14 cellular contexts compared by ENCODE assay signal in genomic region chr14:68409355-68409754, GRCh38.
DNase-seq lines count a peak whose midpoint lies in the region; ATAC-seq, FAIRE-seq and TF ChIP-seq lines count a peak whose summit lies in the region.
"Had no signal": no experiment of that assay in that cellular context is flagged by ENCODE, and none has a peak within 500 bp of the region (broad histone marks: within the 10 kb centered on the region; RNA-seq: fewer than 3 reads in every experiment).

No MANE protein-coding gene starts in this region.

- DNase-seq in GM12891 (ENCODE audit: insufficient read length, low spot score) (no peak), activated B cell treated with CpG ODN at 0.5 μM for 24 hours (no peak), naive B cell (no peak), T1000 (lab: John Stamatoyannopoulos, UW) (no peak), BE2C (no peak)
- DNase-seq: activated T-cell treated with anti-CD3 and anti-CD28 coated beads, Interleukin-2, amount 50 U/mL, for 24 hours; mammary epithelial cell; pancreas had no signal

- no peaks in the 10 kb centered on the region for H3K79me2 ChIP-seq in ACC112 (ENCODE audit: control insufficient read depth, insufficient read depth, low read length, unreplicated experiment)

- FAIRE-seq in GM12891 (lab: Jason Lieb, UNC): peak; percentile 69
- FAIRE-seq: H1, pancreas had no signal

- CTCF ChIA-PET in activated B cell treated with CpG ODN at 0.5 μM for 24 hours (lab: Charles Lee): interaction anchor here (0.6 to 2.5 kb wide), 16 partner anchors 32 to 463 kb away, joined by 3 to 31 read pairs (median 4); no protein-coding TSS in a partner anchor

- H3K4me3 Mint-ChIP-seq in activated B cell treated with CpG ODN at 0.5 μM for 24 hours (no peak overlapping the region), naive B cell (peak overlapping the region in 5 of 8 donors; percentile 11 to 64 (median 36))
- H3K4me3 Mint-ChIP-seq: activated T-cell treated with anti-CD3 and anti-CD28 coated beads, Interleukin-2, amount 50 U/mL, for 24 hours had no signal

- TF ChIP-seq POLR2A in GM12891 (IDR thresholded peaks at IDR 0.05; ENCODE audit: low read depth, low read length): no peak

- H3K4me3 ChIP-seq in ACC112 (ENCODE audit: low read depth, low read length) (no peak overlapping the region), BE2C (ENCODE audit: low read depth, low read length) (no peak overlapping the region)
- H3K4me3 ChIP-seq: pancreas, tibial nerve had no signal

- TF ChIP-seq CTCF in activated B cell treated with CpG ODN at 0.5 μM for 24 hours (IDR thresholded peaks at IDR 0.05) (no peak), BE2C (IDR thresholded peaks at IDR 0.05; ENCODE audit: low read depth, low read length) (no peak)

- H3K27me3 Mint-ChIP-seq in activated B cell treated with CpG ODN at 0.5 μM for 24 hours (no peaks in the 10 kb centered on the region), naive B cell (no peaks in the 10 kb centered on the region)
- H3K27me3 Mint-ChIP-seq: activated T-cell treated with anti-CD3 and anti-CD28 coated beads, Interleukin-2, amount 50 U/mL, for 24 hours had no signal

- H3K9me3 ChIP-seq in BE2C: no peaks in the 10 kb centered on the region
- H3K9me3 ChIP-seq: pancreas, tibial nerve had no signal

- H3K4me1 Mint-ChIP-seq in activated B cell treated with CpG ODN at 0.5 μM for 24 hours: peaks cover 71% of the 10 kb centered on the region
- peaks cover 36 to 63% (median 38%) of the 10 kb centered on the region in 3 donors for H3K4me1 Mint-ChIP-seq in naive B cell

- ATAC-seq in activated B cell treated with CpG ODN at 0.5 μM for 24 hours (ENCODE audit: low read depth) (no peak), naive B cell (ENCODE audit: low read depth in 2 of 2) (peak in 1 of 2 donors; percentile 19), HG03175 (IDR thresholded peaks at IDR 0.05; ENCODE audit: unreplicated experiment) (no peak), HG03442 (IDR thresholded peaks at IDR 0.05; ENCODE audit: unreplicated experiment) (no peak)
- ATAC-seq: SK-N-SH treated with all-trans-retinoic acid at 6 μM for 48 hours had no signal

- H3K4me1 ChIP-seq in ACC112 (ENCODE audit: control insufficient read depth, insufficient read depth, low read length, unreplicated experiment) (peaks cover 56% of the 10 kb centered on the region), BE2C (no peaks in the 10 kb centered on the region; the same call in 1 of the 2 replicates)

- H3K27ac ChIP-seq in ACC112 (ENCODE audit: low read depth, low read length): 0 out of 2 replicates have a peak overlapping the region, but pooled peaks have one; percentile 3
- H3K27ac ChIP-seq: pancreas, tibial nerve had no signal

- intact Hi-C loops in activated B cell treated with CpG ODN at 0.5 μM for 24 hours (cut with micrococcal nuclease): loop anchor here (10.0 kb wide), 1 partner anchor 465 kb away; no protein-coding TSS in a partner anchor

- no peaks in the 10 kb centered on the region for H3K9me3 Mint-ChIP-seq in activated B cell treated with CpG ODN at 0.5 μM for 24 hours
- peaks cover 0 to 5% (median 0%) of the 10 kb centered on the region in 7 donors for H3K9me3 Mint-ChIP-seq in naive B cell
- H3K9me3 Mint-ChIP-seq: activated T-cell treated with anti-CD3 and anti-CD28 coated beads, Interleukin-2, amount 50 U/mL, for 24 hours had no signal

- no peaks in the 10 kb centered on the region for H3K36me3 ChIP-seq in ACC112 (ENCODE audit: insufficient read depth, low read length)
- H3K36me3 ChIP-seq in BE2C: no peaks in the 10 kb centered on the region
- H3K36me3 ChIP-seq: pancreas, tibial nerve had no signal

- H3K27ac Mint-ChIP-seq in activated B cell treated with CpG ODN at 0.5 μM for 24 hours (peak overlapping the region; percentile 80), naive B cell (peak overlapping the region; percentile 43 to 96 (median 80))
- H3K27ac Mint-ChIP-seq: activated T-cell treated with anti-CD3 and anti-CD28 coated beads, Interleukin-2, amount 50 U/mL, for 24 hours had no signal

- POLR2A ChIA-PET in activated B cell treated with CpG ODN at 0.5 μM for 24 hours (lab: Charles Lee): interaction anchor here (0.6 to 16.7 kb wide), 20 partner anchors 18 to 406 kb away, joined by 3 to 350 read pairs (median 7); partner anchors contain the start of gene ZFP36L1

- H3K27me3 ChIP-seq in ACC112 (ENCODE audit: insufficient read depth, low read length) (no peaks in the 10 kb centered on the region), BE2C (no peaks in the 10 kb centered on the region)
- H3K27me3 ChIP-seq: pancreas, tibial nerve had no signal

- H3K36me3 Mint-ChIP-seq in activated B cell treated with CpG ODN at 0.5 μM for 24 hours (ENCODE audit: low read depth) (peaks cover 2% of the 10 kb centered on the region), naive B cell (no peaks in the 10 kb centered on the region)

- H2AFZ ChIP-seq in ACC112 (ENCODE audit: low read length, unreplicated experiment): no peak overlapping the region

TF ChIP-seq in GM12891, 5 proteins besides CTCF, POLR2A, EP300 and RAD21:
- no peak for TF ChIP-seq SPI1 (IDR thresholded peaks at IDR 0.05; ENCODE audit: low read depth, low read length)
- TF ChIP-seq POLR2AphosphoS5 (IDR thresholded peaks at IDR 0.05; ENCODE audit: low read depth, low read length): no peak
- no peak for TF ChIP-seq PAX5 (IDR thresholded peaks at IDR 0.05; ENCODE audit: insufficient read depth, low read length, severe bottlenecking)
- TF ChIP-seq POU2F2 (IDR thresholded peaks at IDR 0.05; ENCODE audit: low read depth, low read length): no peak
- TF ChIP-seq TAF1 (IDR thresholded peaks at IDR 0.05; ENCODE audit: low read depth, low read length): no peak
